In genomic region chr1:15649937-15650336, GRCh38 we compare ENCODE assay signal across 1 cellular context.
A peak's percentile ranks its signal among the peaks of the same experiment; 100 is the strongest.
TF ChIP-seq lines count a peak whose summit lies in the region.

No MANE protein-coding gene starts in this region.

TF ChIP-seq in A549, 52 proteins besides CTCF, POLR2A, EP300 and RAD21:
- TF ChIP-seq MAFK (IDR thresholded peaks at IDR 0.05; ENCODE audit: partially characterized antibody) (peak; percentile 61), RNF2 (IDR thresholded peaks at IDR 0.05; ENCODE audit: borderline replicate concordance, low read depth) (no peak)
TF ChIP-seq in A549: peak in this region for 1.
